Comparison of ENCODE assay signal across 8 cellular contexts in the genomic region with DNA sequence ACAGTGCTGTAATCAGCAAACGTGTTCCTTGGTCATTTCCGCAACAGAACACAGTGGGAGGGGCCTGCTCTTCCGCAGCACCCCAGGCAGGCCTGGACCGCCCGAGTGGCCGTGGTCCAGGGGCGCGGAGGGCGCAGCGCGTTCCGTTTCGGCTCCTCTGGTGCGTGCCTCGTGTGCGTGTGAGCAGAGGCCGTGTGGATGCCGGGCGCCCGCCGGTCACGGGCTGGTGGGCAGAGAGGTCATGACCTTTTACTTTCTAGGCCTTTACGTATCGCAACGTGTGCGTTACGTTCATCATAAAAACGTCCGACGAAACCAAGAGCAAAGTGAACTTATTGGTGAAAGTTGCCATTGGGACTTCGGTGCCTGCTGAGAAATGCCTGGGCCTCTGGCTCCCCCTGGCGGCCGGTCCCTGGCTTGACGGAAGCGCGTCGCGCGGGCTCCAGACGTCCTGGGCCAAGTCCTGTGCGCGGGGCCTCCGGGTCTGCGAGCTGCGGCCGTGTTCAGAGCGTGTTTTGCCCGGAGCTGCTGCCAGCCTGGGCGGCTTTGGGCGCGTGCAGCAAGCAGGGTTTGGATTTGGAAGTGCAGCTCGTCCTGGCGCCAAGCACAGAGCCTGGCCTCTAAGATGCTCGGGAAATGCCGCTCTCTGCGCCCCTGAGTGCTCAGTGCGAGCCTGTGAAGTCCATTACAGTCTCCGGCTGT. TPM values are rescaled to one million over a fixed set of nuclear protein-coding genes. Genes with fewer than 3 reads are reported as not detected.
DNase-seq lines count a peak whose midpoint lies in the region; ATAC-seq and TF ChIP-seq lines count a peak whose summit lies in the region.

No MANE protein-coding gene starts in this region.

- peak overlapping the region in 1 of 2 donors; percentile 2 for H3K9ac ChIP-seq in liver (ENCODE audit: low read depth in 1 of 2, low read length in 2 of 2)

- H3K9me3 ChIP-seq in CD4-positive, alpha-beta memory T cell (ENCODE audit: control insufficient read depth in 1 of 2, low read length in 2 of 2) = no peaks in the 10 kb centered on the region
- no peaks in the 10 kb centered on the region for H3K9me3 ChIP-seq in liver (ENCODE audit: control insufficient read depth in 4 of 4, low read length in 3 of 4)

- TF ChIP-seq CTCF in coronary artery (IDR thresholded peaks at IDR 0.05) = peak; percentile 98
- TF ChIP-seq CTCF in liver (IDR thresholded peaks at IDR 0.05; ENCODE audit: low read depth, low read length, missing input control) = peak; percentile 97

- peak overlapping the region in 6 of 7 donors; percentile 41 to 90 (median 78) for H3K27ac Mint-ChIP-seq in CD4-positive, alpha-beta memory T cell

- H3K9me3 Mint-ChIP-seq in CD4-positive, alpha-beta memory T cell = no peaks in the 10 kb centered on the region

- H3K36me3 Mint-ChIP-seq in CD4-positive, alpha-beta memory T cell = no peaks in the 10 kb centered on the region

- POLR2A ChIA-PET in CD4-positive, alpha-beta memory T cell (lab: Charles Lee; ENCODE audit: partially characterized antibody) = interaction anchor here (0.6 to 0.8 kb wide), 2 partner anchors 137 to 524 kb away, joined by 3 to 4 read pairs; no protein-coding TSS in a partner anchor

- CTCF ChIA-PET in CD4-positive, alpha-beta memory T cell (lab: Charles Lee; ENCODE audit: partially characterized antibody) = interaction anchor here (0.7 to 1.4 kb wide), 6 partner anchors 146 to 476 kb away, joined by 3 to 9 read pairs (median 4); no protein-coding TSS in a partner anchor

- peaks cover 2 to 12% (median 6%) of the 10 kb centered on the region in 4 donors for H3K4me1 Mint-ChIP-seq in CD4-positive, alpha-beta memory T cell

- peaks cover 1 to 7% of the 10 kb centered on the region in 2 donors for H3K27me3 Mint-ChIP-seq in CD4-positive, alpha-beta memory T cell

- no peak for ATAC-seq in GM19328 (IDR thresholded peaks at IDR 0.05; ENCODE audit: unreplicated experiment)

- peak overlapping the region in 1 of 2 donors; percentile 44 for H3K4me3 ChIP-seq in CD4-positive, alpha-beta memory T cell (ENCODE audit: low read length in 2 of 2)
- no peak overlapping the region for H3K4me3 ChIP-seq in H7 (ENCODE audit: insufficient read depth, low read depth, low read length)
- H3K4me3 ChIP-seq in coronary artery = peak overlapping the region; percentile 57
- H3K4me3 ChIP-seq in liver (ENCODE audit: low read depth in 1 of 3, low read length in 3 of 3) = peak overlapping the region in 2 of 3 donors; percentile 7 to 42

- intact Hi-C loops in CD4-positive, alpha-beta memory T cell (cut with micrococcal nuclease) = loop anchor here (1.0 kb wide), 3 partner anchors 287 to 490 kb away; no protein-coding TSS in a partner anchor

- WGBS in liver = 10% methylated on average over 58 of the region's 58 CpGs

- H3K4me3 Mint-ChIP-seq in CD4-positive, alpha-beta memory T cell = peak overlapping the region; percentile 57 to 78 (median 74)

- H3K36me3 ChIP-seq in CD4-positive, alpha-beta memory T cell (ENCODE audit: insufficient read depth, low read length) = no peaks in the 10 kb centered on the region
- peaks cover 4% of the 10 kb centered on the region for H3K36me3 ChIP-seq in H7 (replicated peaks; ENCODE audit: control insufficient read depth, insufficient read depth, low read length)
- peaks cover 0 to 2% (median 0%) of the 10 kb centered on the region in 4 donors for H3K36me3 ChIP-seq in liver (ENCODE audit: control insufficient read depth in 4 of 4, insufficient read depth in 3 of 4, low read depth in 1 of 4, low read length in 3 of 4)

- peaks cover 10% of the 10 kb centered on the region for H3K4me1 ChIP-seq in CD4-positive, alpha-beta memory T cell (ENCODE audit: insufficient read depth, low read length)
- H3K4me1 ChIP-seq in liver (ENCODE audit: control insufficient read depth in 4 of 4, insufficient read depth in 4 of 4, low read length in 3 of 4) = peaks cover 7 to 40% (median 27%) of the 10 kb centered on the region in 4 donors

- H3K27me3 ChIP-seq in CD4-positive, alpha-beta memory T cell (ENCODE audit: insufficient read depth, low read length) = no peaks in the 10 kb centered on the region
- H3K27me3 ChIP-seq in H7 (ENCODE audit: control insufficient read depth, insufficient read depth, low read length) = no peaks in the 10 kb centered on the region
- H3K27me3 ChIP-seq in liver (ENCODE audit: control insufficient read depth in 4 of 4, insufficient read depth in 4 of 4, low read length in 3 of 4) = no peaks in the 10 kb centered on the region

- peak overlapping the region; percentile 43 for H3K27ac ChIP-seq in CD4-positive, alpha-beta memory T cell (ENCODE audit: low read depth, low read length)
- peak overlapping the region; percentile 70 to 84 for H3K27ac ChIP-seq in coronary artery
- H3K27ac ChIP-seq in liver (ENCODE audit: low read depth in 1 of 2, low read length in 2 of 2) = peak overlapping the region; percentile 50 to 58

- DNase-seq in CD4-positive, alpha-beta memory T cell = peak; percentile 76 to 84 (median 81)
- DNase-seq in H7 = peak; percentile 98
- DNase-seq in NCI-H460 (ENCODE audit: extremely low read depth, low read depth) = peak; percentile 48
- peak; percentile 78 to 79 for DNase-seq in activated CD4-positive, alpha-beta T cell treated with anti-CD3 and anti-CD28 coated beads, Interleukin-2, amount 50 U/mL, for 24 hours (ENCODE audit: low read depth in 1 of 2, low spot score in 1 of 2)
- no peak for DNase-seq in coronary artery (ENCODE audit: low spot score)
- peak; percentile 87 for DNase-seq in stimulated activated CD4-positive, alpha-beta T cell treated with anti-CD3 and anti-CD28 coated beads, Interleukin-4, amount 100 ng/mL, for 24 hours

- peak; percentile 98 to 99 for TF ChIP-seq RAD21 in liver (IDR thresholded peaks at IDR 0.05)

TF ChIP-seq in liver, 16 proteins besides CTCF, POLR2A, EP300 and RAD21 (continues in another document):
- TF ChIP-seq NR2F2 (IDR thresholded peaks at IDR 0.05) = peak; percentile 90
- TF ChIP-seq YY1 (IDR thresholded peaks at IDR 0.05) = no peak
- TF ChIP-seq, protein P1, sequence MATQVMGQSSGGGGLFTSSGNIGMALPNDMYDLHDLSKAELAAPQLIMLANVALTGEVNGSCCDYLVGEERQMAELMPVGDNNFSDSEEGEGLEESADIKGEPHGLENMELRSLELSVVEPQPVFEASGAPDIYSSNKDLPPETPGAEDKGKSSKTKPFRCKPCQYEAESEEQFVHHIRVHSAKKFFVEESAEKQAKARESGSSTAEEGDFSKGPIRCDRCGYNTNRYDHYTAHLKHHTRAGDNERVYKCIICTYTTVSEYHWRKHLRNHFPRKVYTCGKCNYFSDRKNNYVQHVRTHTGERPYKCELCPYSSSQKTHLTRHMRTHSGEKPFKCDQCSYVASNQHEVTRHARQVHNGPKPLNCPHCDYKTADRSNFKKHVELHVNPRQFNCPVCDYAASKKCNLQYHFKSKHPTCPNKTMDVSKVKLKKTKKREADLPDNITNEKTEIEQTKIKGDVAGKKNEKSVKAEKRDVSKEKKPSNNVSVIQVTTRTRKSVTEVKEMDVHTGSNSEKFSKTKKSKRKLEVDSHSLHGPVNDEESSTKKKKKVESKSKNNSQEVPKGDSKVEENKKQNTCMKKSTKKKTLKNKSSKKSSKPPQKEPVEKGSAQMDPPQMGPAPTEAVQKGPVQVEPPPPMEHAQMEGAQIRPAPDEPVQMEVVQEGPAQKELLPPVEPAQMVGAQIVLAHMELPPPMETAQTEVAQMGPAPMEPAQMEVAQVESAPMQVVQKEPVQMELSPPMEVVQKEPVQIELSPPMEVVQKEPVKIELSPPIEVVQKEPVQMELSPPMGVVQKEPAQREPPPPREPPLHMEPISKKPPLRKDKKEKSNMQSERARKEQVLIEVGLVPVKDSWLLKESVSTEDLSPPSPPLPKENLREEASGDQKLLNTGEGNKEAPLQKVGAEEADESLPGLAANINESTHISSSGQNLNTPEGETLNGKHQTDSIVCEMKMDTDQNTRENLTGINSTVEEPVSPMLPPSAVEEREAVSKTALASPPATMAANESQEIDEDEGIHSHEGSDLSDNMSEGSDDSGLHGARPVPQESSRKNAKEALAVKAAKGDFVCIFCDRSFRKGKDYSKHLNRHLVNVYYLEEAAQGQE (IDR thresholded peaks at IDR 0.05) = no peak
- no peak for TF ChIP-seq HNF4G (IDR thresholded peaks at IDR 0.05)
- peak; percentile 52 for TF ChIP-seq SP1 (IDR thresholded peaks at IDR 0.05)
- TF ChIP-seq EGR1 (IDR thresholded peaks at IDR 0.05; ENCODE audit: low read depth in 2 of 2) = no peak
- TF ChIP-seq TAF1 (conservative IDR thresholded peaks at IDR 0.05) = no peak
- no peak for TF ChIP-seq HNF4A (conservative IDR thresholded peaks at IDR 0.05)
- TF ChIP-seq GABPA (IDR thresholded peaks at IDR 0.05 in 1 of 2, conservative IDR thresholded peaks at IDR 0.05 in 1 of 2) = peak in 1 of 2 donors; percentile 13
- TF ChIP-seq FOXA2 (IDR thresholded peaks at IDR 0.05) = no peak
- no peak for TF ChIP-seq FOXA1 (IDR thresholded peaks at IDR 0.05)
- TF ChIP-seq RXRA (IDR thresholded peaks at IDR 0.05) = peak; percentile 53 to 58
- TF ChIP-seq, protein P2, sequence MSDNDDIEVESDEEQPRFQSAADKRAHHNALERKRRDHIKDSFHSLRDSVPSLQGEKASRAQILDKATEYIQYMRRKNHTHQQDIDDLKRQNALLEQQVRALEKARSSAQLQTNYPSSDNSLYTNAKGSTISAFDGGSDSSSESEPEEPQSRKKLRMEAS (IDR thresholded peaks at IDR 0.05) = no peak
- TF ChIP-seq, protein P3, sequence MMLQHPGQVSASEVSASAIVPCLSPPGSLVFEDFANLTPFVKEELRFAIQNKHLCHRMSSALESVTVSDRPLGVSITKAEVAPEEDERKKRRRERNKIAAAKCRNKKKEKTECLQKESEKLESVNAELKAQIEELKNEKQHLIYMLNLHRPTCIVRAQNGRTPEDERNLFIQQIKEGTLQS (IDR thresholded peaks at IDR 0.05) = no peak
- TF ChIP-seq JUND (IDR thresholded peaks at IDR 0.05) = no peak

RNA-seq across cellular contexts. Expression of a gene that starts 34.4 kb away (rescaled TPM):
- total RNA-seq in CD4-positive, alpha-beta memory T cell = 1 to 10 TPM; 4.2 to 4.5 TPM
- 1 to 10 TPM in 1 of 2 donors, under 1 TPM in 1; 0.43 to 3.4 TPM for polyA plus RNA-seq in CD4-positive, alpha-beta memory T cell
- 327 and 328 TPM in 2 replicates for total RNA-seq in H7 (2014; rRNA removed; shearing (Covaris generic))
- total RNA-seq in NCI-H460 (2014; rRNA removed; shearing (Covaris generic)) = 3.7 and 3.9 TPM in 2 replicates
- polyA plus RNA-seq in NCI-H460 (2014; cell fraction: nucleus; rRNA removed) = 10.5 and 12.7 TPM in 2 replicates
- total RNA-seq in liver = 100 to 1,000 TPM; 209 to 308 TPM
- 100 to 1,000 TPM in 1 of 2 donors, 10 to 100 TPM in 1; 44.9 to 255 TPM for polyA plus RNA-seq in liver

Comparison
In these comparisons a context has a peak if more than half of its experiments do, and no peak if none do; other contexts are left out.
1. RNA of a gene that starts 34.4 kb away (total RNA-seq): 327 to 328 TPM in H7 and 209 to 308 TPM in liver; 4.2 to 4.5 TPM in CD4-positive, alpha-beta memory T cell and 3.7 to 3.9 TPM in NCI-H460; every median in the first group is over 10 times any median in the second.
2. Peak in every context shown above with its lines, with median percentiles within 50 percentile points of each other: H3K27ac ChIP-seq.